In genomic region chr9:127232833-127233549, GRCh38 we compare ENCODE assay signal across 16 cellular contexts.
"Had no signal": no experiment of that assay in that cellular context is flagged by ENCODE, and none has a peak within 500 bp of the region (broad histone marks: within the 10 kb centered on the region; RNA-seq: fewer than 3 reads in every experiment).

No MANE protein-coding gene starts in this region.

- H3K4me3 ChIP-seq: breast epithelium, psoas muscle, right lobe of liver, spleen had no signal

- H3K4me3 Mint-ChIP-seq: activated CD4-positive, alpha-beta T cell treated with anti-CD3 and anti-CD28 coated beads, Interleukin-2, amount 10 ng/mL, durations not matched to agents 24 days and 14 days; endodermal cell; neural crest cell; stimulated activated naive CD8-positive, alpha-beta T cell treated with anti-CD3 and anti-CD28 coated beads, Interleukin-15, amount 100 ng/mL, for 72 hours had no signal

- H3K36me3 ChIP-seq: breast epithelium, right lobe of liver had no signal

- H3K9me3 Mint-ChIP-seq: activated CD4-positive, alpha-beta T cell treated with anti-CD3 and anti-CD28 coated beads, Interleukin-2, amount 10 ng/mL, durations not matched to agents 24 days and 14 days; endodermal cell; neural crest cell; stimulated activated naive CD8-positive, alpha-beta T cell treated with anti-CD3 and anti-CD28 coated beads, Interleukin-15, amount 100 ng/mL, for 72 hours had no signal

- H3K9me3 ChIP-seq: breast epithelium, psoas muscle, right lobe of liver, spleen had no signal

- ATAC-seq: psoas muscle; right lobe of liver; stimulated activated naive CD8-positive, alpha-beta T cell treated with anti-CD3 and anti-CD28 coated beads, Interleukin-15, amount 100 ng/mL, for 72 hours had no signal

- H3K4me1 ChIP-seq: breast epithelium, psoas muscle, right lobe of liver had no signal

- H3K27ac ChIP-seq: psoas muscle, right lobe of liver had no signal

- H3K27me3 ChIP-seq: breast epithelium, right lobe of liver, spleen had no signal

- H3K4me1 Mint-ChIP-seq: activated CD4-positive, alpha-beta T cell treated with anti-CD3 and anti-CD28 coated beads, Interleukin-2, amount 10 ng/mL, durations not matched to agents 24 days and 14 days; endodermal cell; neural crest cell; stimulated activated naive CD8-positive, alpha-beta T cell treated with anti-CD3 and anti-CD28 coated beads, Interleukin-15, amount 100 ng/mL, for 72 hours had no signal

- H3K27ac Mint-ChIP-seq: activated CD4-positive, alpha-beta T cell treated with anti-CD3 and anti-CD28 coated beads, Interleukin-2, amount 10 ng/mL, durations not matched to agents 24 days and 14 days; endodermal cell; stimulated activated naive CD8-positive, alpha-beta T cell treated with anti-CD3 and anti-CD28 coated beads, Interleukin-15, amount 100 ng/mL, for 72 hours had no signal

- DNase-seq: activated CD4-positive, alpha-beta T cell treated with anti-CD3 and anti-CD28 coated beads, Interleukin-2, amount 10 ng/mL, durations not matched to agents 24 days and 14 days; activated CD4-positive, CD25-positive, alpha-beta regulatory T cell; activated CD8-positive, alpha-beta memory T cell treated with anti-CD3 and anti-CD28 coated beads, Interleukin-2, amount 50 U/mL, for 48 hours; activated naive CD4-positive, alpha-beta T cell; anterior cingulate cortex; cerebellar nuclear complex; endodermal cell; midbrain; psoas muscle; right lobe of liver; spleen; stimulated activated CD4-positive, alpha-beta T cell treated with anti-CD3 and anti-CD28 coated beads, Interleukin-1b, Interleukin-23, amount 100 ng/mL, for 48 hours; stimulated activated naive CD8-positive, alpha-beta T cell treated with anti-CD3 and anti-CD28 coated beads, Interleukin-15, amount 100 ng/mL, for 72 hours; T-helper 2 cell had no signal
